Comparison of ENCODE assay signal across 8 cellular contexts in genomic region chr13:110471156-110471832, GRCh38.
A peak's percentile ranks its signal among the peaks of the same experiment; 100 is the strongest.
DNase-seq lines count a peak whose midpoint lies in the region; ATAC-seq and TF ChIP-seq lines count a peak whose summit lies in the region.

No MANE protein-coding gene starts in this region.

- no peak overlapping the region for H2AK5ac ChIP-seq in mesenchymal stem cell (ENCODE audit: low read length, severe bottlenecking)

- H2BK120ac ChIP-seq in mesenchymal stem cell (ENCODE audit: low read depth, low read length): no peak overlapping the region

- peak; percentile 21 for ATAC-seq in GM18858 (IDR thresholded peaks at IDR 0.05; ENCODE audit: unreplicated experiment)
- peak; percentile 37 for ATAC-seq in GM21717 (IDR thresholded peaks at IDR 0.05; ENCODE audit: unreplicated experiment)
- ATAC-seq in naive thymus-derived CD8-positive, alpha-beta T cell: no peak

- no peak overlapping the region for H3K14ac ChIP-seq in mesenchymal stem cell (ENCODE audit: low read length in 2 of 2)

- 89% methylated on average over 14 of the region's 14 CpGs for WGBS in mesenchymal stem cell
- WGBS in hepatocyte (ENCODE audit: low lambda C conversion rate, missing lambda C conversion rate): 92% methylated on average over 14 of the region's 14 CpGs

- H3K27me3 ChIP-seq in HL-60 (ENCODE audit: insufficient read depth, poor library complexity, severe bottlenecking): no peaks in the 10 kb centered on the region
- no peaks in the 10 kb centered on the region for H3K27me3 ChIP-seq in mesenchymal stem cell (ENCODE audit: control insufficient read depth in 1 of 2, insufficient read depth in 1 of 2, low read length in 2 of 2)
- H3K27me3 ChIP-seq in hepatocyte: no peaks in the 10 kb centered on the region

- H3K23ac ChIP-seq in mesenchymal stem cell (ENCODE audit: low read length in 2 of 2): no peak overlapping the region

- H4K8ac ChIP-seq in mesenchymal stem cell (ENCODE audit: low read length): no peak overlapping the region

- H2BK12ac ChIP-seq in mesenchymal stem cell (ENCODE audit: low read length in 2 of 2): no peak overlapping the region

- H3K4me3 ChIP-seq in HL-60 (replicated peaks; ENCODE audit: insufficient read depth, low read length) (no peak overlapping the region), mesenchymal stem cell (ENCODE audit: insufficient read depth in 1 of 2, low read depth in 1 of 2, low read length in 2 of 2) (no peak overlapping the region), hepatocyte (no peak overlapping the region)

- H4K20me1 ChIP-seq in hepatocyte (ENCODE audit: insufficient read depth, poor library complexity, severe bottlenecking): no peaks in the 10 kb centered on the region

- H3K36me3 Mint-ChIP-seq in naive thymus-derived CD8-positive, alpha-beta T cell: no peaks in the 10 kb centered on the region

- peak overlapping the region in 2 of 10 donors; percentile 24 to 37 for H3K4me3 Mint-ChIP-seq in naive thymus-derived CD8-positive, alpha-beta T cell

- peaks cover 5 to 24% (median 9%) of the 10 kb centered on the region in 5 donors for H3K27me3 Mint-ChIP-seq in naive thymus-derived CD8-positive, alpha-beta T cell

- no peak overlapping the region for H3K27ac ChIP-seq in HL-60 (replicated peaks)
- peak overlapping the region; percentile 33 for H3K27ac ChIP-seq in mesenchymal stem cell (ENCODE audit: low read length, poor library complexity, severe bottlenecking)
- H3K27ac ChIP-seq in hepatocyte: no peak overlapping the region

- peaks cover 6% of the 10 kb centered on the region for H3K79me1 ChIP-seq in mesenchymal stem cell (replicated peaks; ENCODE audit: low read length, poor library complexity, severe bottlenecking)

- no peaks in the 10 kb centered on the region for H3K9me3 ChIP-seq in mesenchymal stem cell (ENCODE audit: control insufficient read depth, low read length)
- H3K9me3 ChIP-seq in hepatocyte (ENCODE audit: low read depth): no peaks in the 10 kb centered on the region

- H3K4me2 ChIP-seq in mesenchymal stem cell (ENCODE audit: low read length, poor library complexity, severe bottlenecking): no peak overlapping the region
- H3K4me2 ChIP-seq in hepatocyte: no peak overlapping the region

- POLR2A ChIA-PET in naive thymus-derived CD8-positive, alpha-beta T cell (lab: Charles Lee): no interaction called here

- DNase-seq in HL-60 (ENCODE audit: low read depth in 1 of 2, low spot score in 1 of 2): peak; percentile 40 to 64
- no peak for DNase-seq in mesenchymal stem cell
- DNase-seq in DMS153 (lab: John Stamatoyannopoulos, UW): no peak
- DNase-seq in hepatocyte (ENCODE audit: low spot score): no peak
- DNase-seq in naive thymus-derived CD8-positive, alpha-beta T cell: no peak
- no peak for DNase-seq in GM03348 (ENCODE audit: low spot score)

- H3K4me1 ChIP-seq in mesenchymal stem cell (ENCODE audit: control insufficient read depth, insufficient read depth, low read depth, low read length): peaks cover 24% of the 10 kb centered on the region
- no peaks in the 10 kb centered on the region for H3K4me1 ChIP-seq in hepatocyte (ENCODE audit: insufficient read depth)

- no peak overlapping the region for H2BK5ac ChIP-seq in mesenchymal stem cell (ENCODE audit: low read depth, low read length, poor library complexity, severe bottlenecking)

- no peaks in the 10 kb centered on the region for H3K9me2 ChIP-seq in hepatocyte (replicated peaks; ENCODE audit: insufficient read depth)

- TF ChIP-seq CTCF in HL-60 (IDR thresholded peaks at IDR 0.05; ENCODE audit: insufficient read depth, low read length) (no peak), hepatocyte (IDR thresholded peaks at IDR 0.05; ENCODE audit: poor library complexity) (no peak)

- peak overlapping the region in 1 of 10 donors; percentile 25 for H3K27ac Mint-ChIP-seq in naive thymus-derived CD8-positive, alpha-beta T cell

- H4K91ac ChIP-seq in mesenchymal stem cell (ENCODE audit: low read length): no peak overlapping the region

- H3K4me1 Mint-ChIP-seq in naive thymus-derived CD8-positive, alpha-beta T cell: peaks cover 0 to 20% (median under 1%) of the 10 kb centered on the region in 4 donors

- H2BK15ac ChIP-seq in mesenchymal stem cell (ENCODE audit: low read depth, poor library complexity, severe bottlenecking): no peak overlapping the region

- no peaks in the 10 kb centered on the region for H3K9me3 Mint-ChIP-seq in naive thymus-derived CD8-positive, alpha-beta T cell

- peak overlapping the region in 1 of 2 experiments; percentile 11 for H3K18ac ChIP-seq in mesenchymal stem cell (ENCODE audit: low read depth in 1 of 2, low read length in 2 of 2)

- H3K79me2 ChIP-seq in hepatocyte: no peaks in the 10 kb centered on the region

- H2AFZ ChIP-seq in mesenchymal stem cell (ENCODE audit: low read depth, low read length): no peak overlapping the region
- no peak overlapping the region for H2AFZ ChIP-seq in hepatocyte

- H3K9ac ChIP-seq in mesenchymal stem cell (ENCODE audit: low read length): no peak overlapping the region

- H3K36me3 ChIP-seq in mesenchymal stem cell (ENCODE audit: control insufficient read depth in 1 of 2, insufficient read depth in 2 of 2, low read depth in 1 of 2, low read length in 2 of 2): peaks cover 63 to 84% of the 10 kb centered on the region in 2 experiments
- H3K36me3 ChIP-seq in hepatocyte (replicated peaks; ENCODE audit: insufficient read depth, low read depth): no peaks in the 10 kb centered on the region

- peak overlapping the region in 1 of 2 experiments; percentile 26 for H3K4ac ChIP-seq in mesenchymal stem cell (ENCODE audit: low read depth in 1 of 2, low read length in 2 of 2)

Comparison
In these comparisons a context has a peak if more than half of its experiments do, and no peak if none do; other contexts are left out.
1. ATAC-seq: peak in GM18858 (single experiment) and GM21717 (single experiment); none in naive thymus-derived CD8-positive, alpha-beta T cell (0 of 2).
2. DNase-seq: peak in HL-60 (2 of 2); none in mesenchymal stem cell (single experiment), DMS153 (single experiment), hepatocyte (single experiment), naive thymus-derived CD8-positive, alpha-beta T cell (0 of 10) and GM03348 (single experiment).